ENCODE assay signal across 1 cellular context in genomic region chr7:42924223-42924877, GRCh38.
TF ChIP-seq lines count a peak whose summit lies in the region.

No MANE protein-coding gene starts in this region.

TF ChIP-seq in GM23338, 12 proteins besides CTCF, POLR2A, EP300 and RAD21 (continued from another document):
- TF ChIP-seq ZNF462 (CRISPR knock-in tag; IDR thresholded peaks at IDR 0.05) (no peak), STAT1 (IDR thresholded peaks at IDR 0.05; ENCODE audit: unreplicated experiment) (no peak), JUNB (IDR thresholded peaks at IDR 0.05; ENCODE audit: unreplicated experiment) (no peak), POLR2AphosphoS5 (IDR thresholded peaks at IDR 0.05; ENCODE audit: low read depth) (no peak)
